11 cellular contexts compared by ENCODE assay signal in the genomic region with DNA sequence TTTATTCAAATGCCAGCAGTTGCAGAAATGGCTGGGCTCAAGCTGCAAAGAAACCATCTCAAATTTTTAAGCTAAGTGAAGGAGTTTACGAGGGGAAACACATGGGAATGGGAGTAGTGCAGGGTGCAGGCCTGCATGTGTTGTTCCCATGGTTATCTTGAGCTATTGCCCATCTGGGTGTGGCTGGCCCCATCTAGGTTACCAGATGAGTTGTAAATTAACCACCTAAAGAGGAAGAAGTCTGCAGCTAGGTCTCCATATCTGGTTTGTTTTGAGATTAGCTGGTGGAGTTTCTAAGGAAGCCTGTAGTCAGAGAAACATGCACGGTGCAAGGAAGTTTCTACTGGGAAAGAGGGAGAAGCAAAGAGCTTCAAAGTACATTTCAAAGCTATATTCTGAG.
DNase-seq lines count a peak whose midpoint lies in the region; ATAC-seq and TF ChIP-seq lines count a peak whose summit lies in the region.
"Had no signal": no experiment of that assay in that cellular context is flagged by ENCODE, and none has a peak within 500 bp of the region (broad histone marks: within the 10 kb centered on the region; RNA-seq: fewer than 3 reads in every experiment).

No MANE protein-coding gene starts in this region.

- no peaks in the 10 kb centered on the region for H3K27me3 Mint-ChIP-seq in nephron (ENCODE audit: low read depth)

- H3K4me3 Mint-ChIP-seq in nephron = no peak overlapping the region

- no peaks in the 10 kb centered on the region for H3K36me3 Mint-ChIP-seq in nephron (ENCODE audit: low read depth)

- in situ Hi-C loops in ACHN (cut with HindIII; ENCODE audit: low pct_ligation_motif_present, low pct_unique_long_range_greater_than_20kb, low sequenced_read_pairs) = no loop called here

- H3K9me3 Mint-ChIP-seq in nephron = peaks cover 9% of the 10 kb centered on the region

- H3K4me1 Mint-ChIP-seq in nephron = no peaks in the 10 kb centered on the region

- peak; percentile 89 for ATAC-seq in GM19328 (IDR thresholded peaks at IDR 0.05; ENCODE audit: unreplicated experiment)
- peak; percentile 99 for ATAC-seq in HG02759 (IDR thresholded peaks at IDR 0.05; ENCODE audit: unreplicated experiment)
- peak; percentile 89 for ATAC-seq in HG03565 (IDR thresholded peaks at IDR 0.05; ENCODE audit: unreplicated experiment)

- DNase-seq in ACHN (no peak), globus pallidus (ENCODE audit: low spot score) (no peak), NCI-H1694 (lab: John Stamatoyannopoulos, UW) (no peak), NCI-H446 (lab: John Stamatoyannopoulos, UW) (no peak)
- DNase-seq: activated CD8-positive, alpha-beta memory T cell treated with anti-CD3 and anti-CD28 coated beads for 24 hours; aorta; NCI-H1417 had no signal

- H3K27ac Mint-ChIP-seq in nephron = peak overlapping the region; percentile 7 to 39 (median 18)

- TF ChIP-seq CTCF in nephron (IDR thresholded peaks at IDR 0.05; ENCODE audit: unreplicated experiment in 3 of 3) = no peak
